Comparison of ENCODE assay signal across 21 cellular contexts in the genomic region with DNA sequence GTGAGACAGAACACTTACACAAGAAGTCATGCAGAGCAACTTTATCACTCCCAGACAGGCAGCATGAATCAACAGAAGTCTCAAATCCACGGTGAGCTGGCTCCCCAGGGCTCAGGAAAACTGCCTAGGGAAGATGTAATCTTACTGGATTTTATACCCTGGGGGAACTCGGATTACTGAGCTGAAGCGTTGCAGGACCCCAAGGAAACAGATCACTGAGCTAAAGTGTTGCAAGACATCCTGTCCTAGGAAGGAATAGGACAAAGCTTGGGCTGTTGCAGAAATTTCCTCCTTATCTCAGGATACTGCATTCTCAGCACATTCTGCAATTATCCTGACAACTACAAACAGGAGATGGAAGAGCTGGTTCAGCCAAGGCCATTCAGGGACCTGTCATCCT.
DNase-seq lines count a peak whose midpoint lies in the region; ATAC-seq, FAIRE-seq and TF ChIP-seq lines count a peak whose summit lies in the region.
"Had no signal": no experiment of that assay in that cellular context is flagged by ENCODE, and none has a peak within 500 bp of the region (broad histone marks: within the 10 kb centered on the region; RNA-seq: fewer than 3 reads in every experiment).

No MANE protein-coding gene starts in this region.

- H3K4me3 ChIP-seq in HepG2 (replicated peaks in 1 of 3; ENCODE audit: insufficient read depth in 1 of 3, low read depth in 2 of 3, low read length in 3 of 3) (no peak overlapping the region), right lobe of liver (no peak overlapping the region), SK-N-MC (peak overlapping the region; percentile 33; the same call in 1 of the 2 replicates), hepatocyte (no peak overlapping the region), spleen (no peak overlapping the region), left ventricle myocardium inferior (no peak overlapping the region)
- H3K4me3 ChIP-seq: HAP-1 had no signal

- H3K4me2 ChIP-seq in HepG2 (ENCODE audit: low read depth, low read length): no peak overlapping the region
- no peak overlapping the region for H3K4me2 ChIP-seq in hepatocyte
- H3K4me2 ChIP-seq: KMS-11 had no signal

- POLR2A ChIA-PET in HepG2 (lab: Yijun Ruan, JAX): no interaction called here

- no peak overlapping the region for H3K27ac ChIP-seq in HepG2 (ENCODE audit: extremely low read length, insufficient read depth, low read length)
- H3K27ac ChIP-seq in right lobe of liver: no peak overlapping the region
- peak overlapping the region; percentile 91 for H3K27ac ChIP-seq in SK-N-MC
- no peak overlapping the region for H3K27ac ChIP-seq in hepatocyte
- no peak overlapping the region for H3K27ac ChIP-seq in spleen
- no peak overlapping the region for H3K27ac ChIP-seq in left ventricle myocardium inferior (replicated peaks)
- H3K27ac ChIP-seq: KMS-11 had no signal

- no TSS peak for BruUV-seq in HepG2 (replicated peaks; lab: Mats Ljungman, UMichigan)

- no peak for ATAC-seq in HepG2
- ATAC-seq in right lobe of liver: no peak
- ATAC-seq in HG02981 (IDR thresholded peaks at IDR 0.05; ENCODE audit: unreplicated experiment): no peak
- ATAC-seq: Right ventricle myocardium inferior, SK-N-SH treated with all-trans-retinoic acid at 6 μM for 48 hours had no signal

- CTCF ChIA-PET in HepG2 (lab: Yijun Ruan, JAX; ENCODE audit: low intra/inter-chr PET ratio, low total read pairs): no interaction called here

- H4K20me1 ChIP-seq in HepG2 (ENCODE audit: insufficient read depth, low read length) (no peaks in the 10 kb centered on the region), hepatocyte (ENCODE audit: insufficient read depth, poor library complexity, severe bottlenecking) (no peaks in the 10 kb centered on the region)

- DNase-seq in HepG2 (ENCODE audit: low spot score) (no peak), right lobe of liver (no peak), SK-N-MC (ENCODE audit: low read depth, low spot score) (peak; percentile 98), hepatocyte (ENCODE audit: low spot score) (peak; percentile 7), spleen (no peak), activated gamma-delta T cell (lab: John Stamatoyannopoulos, UW) (no peak), left ventricle myocardium inferior (no peak)
- DNase-seq: COR-L47; DMS53; GDM1; NCI-H2029 treated with DMSO at 0.1 percent for 48 hours; NCI-H526 treated with DMSO at 0.1 percent for 48 hours; NK-92 treated with Interleukin-12 subunit alpha and Interleukin-12 subunit beta, amount 100 ng/mL, for 24 hours had no signal

- no peak overlapping the region for H3K9ac ChIP-seq in HepG2 (ENCODE audit: insufficient read depth, low read depth, low read length)
- H3K9ac ChIP-seq in SK-N-MC (ENCODE audit: insufficient read length): no peak overlapping the region
- H3K9ac ChIP-seq: KMS-11 had no signal

- H3K9me3 ChIP-seq in HepG2 (ENCODE audit: low read length): no peaks in the 10 kb centered on the region
- no peaks in the 10 kb centered on the region for H3K9me3 ChIP-seq in right lobe of liver
- H3K9me3 ChIP-seq in SK-N-MC (ENCODE audit: low read depth, low read length): no peaks in the 10 kb centered on the region
- H3K9me3 ChIP-seq in hepatocyte (ENCODE audit: low read depth): no peaks in the 10 kb centered on the region
- no peaks in the 10 kb centered on the region for H3K9me3 ChIP-seq in spleen
- no peaks in the 10 kb centered on the region for H3K9me3 ChIP-seq in left ventricle myocardium inferior (replicated peaks)
- H3K9me3 ChIP-seq: HAP-1 had no signal

- TF ChIP-seq RAD21 in HepG2 (CRISPR knock-in tag; IDR thresholded peaks at IDR 0.05): no peak

- H2AFZ ChIP-seq in HepG2 (ENCODE audit: low read length) (no peak overlapping the region), hepatocyte (no peak overlapping the region)

- H3K4me1 ChIP-seq in HepG2 (ENCODE audit: insufficient read depth, low read length) (no peaks in the 10 kb centered on the region), right lobe of liver (no peaks in the 10 kb centered on the region), hepatocyte (ENCODE audit: insufficient read depth) (no peaks in the 10 kb centered on the region), spleen (no peaks in the 10 kb centered on the region), left ventricle myocardium inferior (no peaks in the 10 kb centered on the region)
- H3K4me1 ChIP-seq: HAP-1 had no signal

- no peaks in the 10 kb centered on the region for H3K9me2 ChIP-seq in hepatocyte (replicated peaks; ENCODE audit: insufficient read depth)

- TF ChIP-seq CTCF in HepG2 (CRISPR knock-in tag; IDR thresholded peaks at IDR 0.05) (no peak), right lobe of liver (IDR thresholded peaks at IDR 0.05) (no peak), hepatocyte (IDR thresholded peaks at IDR 0.05; ENCODE audit: poor library complexity) (no peak), spleen (IDR thresholded peaks at IDR 0.05 in 8 of 11, conservative IDR thresholded peaks at IDR 0.05 in 3 of 11) (no peak), left ventricle myocardium inferior (IDR thresholded peaks at IDR 0.05; ENCODE audit: borderline replicate concordance) (no peak)

- no peak for TF ChIP-seq POLR2A in HepG2 (IDR thresholded peaks at IDR 0.05; ENCODE audit: insufficient read depth in 1 of 2, low read depth in 2 of 2, low read length in 2 of 2)
- no peak for TF ChIP-seq POLR2A in right lobe of liver (IDR thresholded peaks at IDR 0.05)
- TF ChIP-seq POLR2A in spleen (IDR thresholded peaks at IDR 0.05): no peak

- no peaks in the 10 kb centered on the region for H3K79me2 ChIP-seq in HepG2 (ENCODE audit: insufficient read depth, low read length)
- no peaks in the 10 kb centered on the region for H3K79me2 ChIP-seq in hepatocyte

- no peak for FAIRE-seq in HepG2 (lab: Jason Lieb, UNC)
- FAIRE-seq: A204.1, GM12892, GM19239 had no signal

- in situ Hi-C loops in HepG2 (cut with HindIII; ENCODE audit: extremely low pct_ligation_motif_present, low pct_unique_long_range_greater_than_20kb): no loop called here

- TF ChIP-seq EP300 in HepG2 (IDR thresholded peaks at IDR 0.05; ENCODE audit: low read depth in 2 of 2, low read length in 2 of 2): no peak
- TF ChIP-seq EP300 in HepG2 (CRISPR knock-in tag; IDR thresholded peaks at IDR 0.05; ENCODE audit: borderline replicate concordance): no peak

- no peaks in the 10 kb centered on the region for H3K27me3 ChIP-seq in HepG2 (ENCODE audit: control insufficient read depth in 1 of 2, insufficient read depth in 2 of 2, low read length in 2 of 2)
- no peaks in the 10 kb centered on the region for H3K27me3 ChIP-seq in right lobe of liver
- no peaks in the 10 kb centered on the region for H3K27me3 ChIP-seq in hepatocyte
- no peaks in the 10 kb centered on the region for H3K27me3 ChIP-seq in spleen (replicated peaks in 1 of 7)
- no peaks in the 10 kb centered on the region for H3K27me3 ChIP-seq in left ventricle myocardium inferior (ENCODE audit: low read depth)

- 0% methylated on average over 3 of the region's 3 CpGs for WGBS in HepG2 (ENCODE audit: low lambda C conversion rate)
- WGBS in right lobe of liver (ENCODE audit: insufficient coverage, low coverage, low lambda C conversion rate, missing lambda C conversion rate): 15% methylated on average over 3 of the region's 3 CpGs
- 17% methylated on average over 3 of the region's 3 CpGs for WGBS in hepatocyte (ENCODE audit: low lambda C conversion rate, missing lambda C conversion rate)
- 31 to 37% (median 36%) methylated on average over 3 of the region's 3 CpGs for WGBS in spleen, 5 donors

- H3K36me3 ChIP-seq in HepG2 (replicated peaks in 1 of 2; ENCODE audit: control insufficient read depth in 1 of 2, insufficient read depth in 2 of 2, low read length in 2 of 2) (no peaks in the 10 kb centered on the region), right lobe of liver (no peaks in the 10 kb centered on the region), SK-N-MC (ENCODE audit: insufficient read depth, low read length) (no peaks in the 10 kb centered on the region), hepatocyte (replicated peaks; ENCODE audit: insufficient read depth, low read depth) (no peaks in the 10 kb centered on the region), spleen (no peaks in the 10 kb centered on the region), left ventricle myocardium inferior (no peaks in the 10 kb centered on the region)
- H3K36me3 ChIP-seq: HAP-1 had no signal

- intact Hi-C loops in HepG2 (cut with micrococcal nuclease; ENCODE audit: unreplicated experiment) (no loop called here), right lobe of liver (cut with DNase I) (no loop called here), spleen (cut with DNase I; ENCODE audit: low total_unique reads) (no loop called here), left ventricle myocardium inferior (cut with micrococcal nuclease) (no loop called here)

TF ChIP-seq in HepG2, 621 proteins besides CTCF, POLR2A, EP300 and RAD21 (continues in another document):
- TF ChIP-seq ZNF207 (IDR thresholded peaks at IDR 0.05; ENCODE audit: borderline replicate concordance): no peak
- no peak for TF ChIP-seq CCAR2 (optimal IDR thresholded peaks at IDR 0.05; ENCODE audit: low read depth, low read length)
- peak; percentile 53; the same call in 1 of the 2 replicates for TF ChIP-seq MAFF (IDR thresholded peaks at IDR 0.05; ENCODE audit: low read depth, low read length)
- no peak for TF ChIP-seq MYNN (CRISPR knock-in tag; IDR thresholded peaks at IDR 0.05; ENCODE audit: low read depth)
- TF ChIP-seq ZBTB21 (CRISPR knock-in tag; IDR thresholded peaks at IDR 0.05): no peak
- TF ChIP-seq MAFK (conservative IDR thresholded peaks at IDR 0.05 in 1 of 2, IDR thresholded peaks at IDR 0.05 in 1 of 2; ENCODE audit: low read length in 2 of 2): peak in 1 of 2 experiments; percentile 67; a peak in 2 of 4 replicates

Comparison
In these comparisons a context has a peak if more than half of its experiments do, and no peak if none do; other contexts are left out.
1. DNase-seq: peak in SK-N-MC (single experiment) and hepatocyte (single experiment); none in HepG2 (single experiment), right lobe of liver (0 of 3), spleen (single experiment), activated gamma-delta T cell (single experiment) and left ventricle myocardium inferior (single experiment).